In the genomic region with DNA sequence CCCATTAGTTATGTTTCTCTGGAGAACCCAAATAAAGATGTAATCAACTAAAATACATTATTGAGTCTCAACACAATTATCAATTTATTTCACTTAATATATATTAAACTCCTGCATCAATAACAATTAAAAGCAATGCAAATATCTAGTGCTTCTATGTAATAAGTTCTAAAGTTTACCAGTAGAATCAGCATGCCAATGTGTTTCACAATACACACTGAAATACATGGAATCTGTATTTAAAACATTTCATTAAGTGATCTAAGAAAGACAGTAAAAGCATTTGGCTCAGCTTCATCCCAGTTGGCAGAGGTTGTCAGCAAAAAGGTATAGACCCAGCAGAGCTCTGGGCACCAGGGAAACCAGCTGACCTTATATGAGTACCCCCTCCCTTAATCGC, we compare ENCODE assay signal across 17 cellular contexts.
DNase-seq lines count a peak whose midpoint lies in the region; ATAC-seq and TF ChIP-seq lines count a peak whose summit lies in the region.
"Had no signal": no experiment of that assay in that cellular context is flagged by ENCODE, and none has a peak within 500 bp of the region (broad histone marks: within the 10 kb centered on the region; RNA-seq: fewer than 3 reads in every experiment).

No MANE protein-coding gene starts in this region.

- H3K27me3 ChIP-seq in esophagus muscularis mucosa (no peaks in the 10 kb centered on the region), gastroesophageal sphincter (no peaks in the 10 kb centered on the region)

- peaks cover 48 to 96% (median 89%) of the 10 kb centered on the region in 4 donors for H3K4me1 ChIP-seq in esophagus muscularis mucosa
- peaks cover 13 to 100% (median 26%) of the 10 kb centered on the region in 3 donors for H3K4me1 ChIP-seq in gastroesophageal sphincter

- no peak for TF ChIP-seq POLR2A in esophagus muscularis mucosa (IDR thresholded peaks at IDR 0.05; ENCODE audit: low read depth)
- no peak for TF ChIP-seq POLR2A in gastroesophageal sphincter (IDR thresholded peaks at IDR 0.05)

- no peaks in the 10 kb centered on the region for H3K36me3 ChIP-seq in esophagus muscularis mucosa
- no peaks in the 10 kb centered on the region for H3K36me3 ChIP-seq in gastroesophageal sphincter

- H3K4me3 ChIP-seq in esophagus muscularis mucosa (no peak overlapping the region), gastroesophageal sphincter (no peak overlapping the region)

- ATAC-seq in gastroesophageal sphincter (no peak), sciatic nerve (no peak)
- ATAC-seq: HCT116 had no signal

- H3K9me3 ChIP-seq in esophagus muscularis mucosa = no peaks in the 10 kb centered on the region
- H3K9me3 ChIP-seq in gastroesophageal sphincter = no peaks in the 10 kb centered on the region

- TF ChIP-seq EP300 in esophagus muscularis mucosa (IDR thresholded peaks at IDR 0.05) = no peak
- TF ChIP-seq EP300 in gastroesophageal sphincter (IDR thresholded peaks at IDR 0.05) = no peak

- intact Hi-C loops in esophagus muscularis mucosa (cut with DNase I) (loop anchor here (5.0 kb wide), 1 partner anchor 36 kb away; no protein-coding TSS in a partner anchor), sciatic nerve (cut with DNase I) (no loop called here)

- DNase-seq in EH (ENCODE audit: low read depth) (peak; percentile 42), RWPE1 (ENCODE audit: low spot score) (no peak), esophagus muscularis mucosa (ENCODE audit: extremely low spot score) (no peak), sciatic nerve (ENCODE audit: low spot score) (no peak), NCI-H1417 (lab: John Stamatoyannopoulos, UW) (no peak), RPMI8226 (no peak)
- DNase-seq: C1 segment of cervical spinal cord; CD8-positive, alpha-beta memory T cell; MM.1S; NCI-H1092; NCI-H146; NCI-H2081; NCI-H2171 treated with DMSO at 0.1 percent for 48 hours; OCI-M1; SHP77 treated with DMSO at 0.1 percent for 48 hours had no signal

- TF ChIP-seq CTCF in RWPE1 (conservative IDR thresholded peaks at IDR 0.05; ENCODE audit: low read depth) = no peak
- TF ChIP-seq CTCF in esophagus muscularis mucosa (IDR thresholded peaks at IDR 0.05) = no peak
- no peak for TF ChIP-seq CTCF in gastroesophageal sphincter (IDR thresholded peaks at IDR 0.05)

- H3K27ac ChIP-seq in RWPE1 (peak overlapping the region; percentile 75), esophagus muscularis mucosa (replicated peaks in 1 of 4) (peak overlapping the region in 3 of 4 donors; percentile 25 to 73 (median 30)), gastroesophageal sphincter (peak overlapping the region in 3 of 4 donors; percentile 14 to 66 (median 24))

- WGBS in esophagus muscularis mucosa = 79% methylated on average over 1 of the region's 1 CpG
- 75 to 89% methylated on average over 1 of the region's 1 CpG for WGBS in gastroesophageal sphincter (ENCODE audit: low coverage in 1 of 2), 2 donors

- CTCF ChIA-PET in RWPE1 (lab: Yijun Ruan, JAX) = no interaction called here

- POLR2A ChIA-PET in RWPE1 (lab: Yijun Ruan, JAX; ENCODE audit: low non-redundant PET) = no interaction called here

Comparison
In these comparisons a context has a peak if more than half of its experiments do, and no peak if none do; other contexts are left out.
1. H3K27ac ChIP-seq: peak in every context shown above with its lines; median percentile 75 in RWPE1; 30 in esophagus muscularis mucosa; 24 in gastroesophageal sphincter.